ENCODE assay signal across 8 cellular contexts in the genomic region with DNA sequence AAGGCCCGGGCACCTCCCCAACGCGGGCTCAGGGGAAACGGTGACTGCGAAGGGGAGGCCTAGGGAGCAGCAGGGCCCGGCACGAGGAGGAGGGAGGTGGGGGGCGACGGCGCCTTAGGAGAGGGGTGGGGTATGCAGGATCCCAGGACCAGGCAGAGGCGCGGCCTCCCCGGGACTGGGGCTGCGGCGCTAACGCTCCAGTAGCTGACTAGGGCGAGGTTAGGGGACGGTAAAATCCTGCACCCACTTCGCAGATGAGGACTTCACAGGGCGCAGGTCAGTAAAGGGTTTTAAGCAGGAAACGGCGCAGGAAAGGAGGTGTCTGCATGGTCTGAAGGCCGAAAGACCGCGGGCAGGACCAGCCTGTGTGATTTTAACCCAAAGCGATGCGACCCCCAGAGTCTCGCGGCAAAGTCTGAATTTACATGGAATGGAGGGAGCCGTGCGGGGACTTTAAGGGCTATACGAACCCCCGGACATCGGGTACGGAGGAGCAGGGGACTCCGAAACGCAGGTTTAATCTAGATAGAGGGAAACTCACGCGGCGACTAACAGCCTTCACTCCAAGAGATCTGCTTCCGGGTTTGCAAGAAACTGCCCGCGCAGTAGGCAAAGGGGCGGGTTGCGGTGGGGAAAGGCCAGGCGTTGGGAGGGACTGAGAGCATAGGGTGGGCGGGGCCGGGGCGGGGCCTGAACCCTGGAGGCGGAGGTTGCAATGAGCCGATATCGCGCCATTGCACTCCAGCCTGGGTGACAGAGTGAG. TPM values are rescaled to one million over a fixed set of nuclear protein-coding genes. Genes with fewer than 3 reads are reported as not detected.
A peak's percentile ranks its signal among the peaks of the same experiment; 100 is the strongest.
DNase-seq lines count a peak whose midpoint lies in the region; ATAC-seq and TF ChIP-seq lines count a peak whose summit lies in the region.

A gene (minus strand): TSS at position 588 of the 763 bp plus-strand sequence. CDS start 10,460 bp downstream, outside the sequence.

- no peaks in the 10 kb centered on the region for H3K36me3 ChIP-seq in lower lobe of right lung

- intact Hi-C loops in lower lobe of right lung (cut with DNase I) = no loop called here

- peak within 1 kb of the TSS; percentile 83 for H3K4me3 ChIP-seq in lower lobe of right lung

- H3K4me1 ChIP-seq in lower lobe of right lung = peaks cover 17% of the 10 kb centered on the region

- no peaks in the 10 kb centered on the region for H3K27me3 ChIP-seq in lower lobe of right lung (ENCODE audit: low read depth)

- peak; percentile 90 to 91 for ATAC-seq in lower lobe of right lung

- no peaks in the 10 kb centered on the region for H3K9me3 ChIP-seq in lower lobe of right lung

- peak within 1 kb of the TSS; percentile 86 for H3K27ac ChIP-seq in lower lobe of right lung

- no peak for TF ChIP-seq CTCF in lower lobe of right lung (IDR thresholded peaks at IDR 0.05)

- DNase-seq in NCI-H1436 (lab: John Stamatoyannopoulos, UW) (peak; percentile 67), NCI-H1436 treated with DMSO at 0.1 percent for 48 hours (lab: John Stamatoyannopoulos, UW) (no peak), NCI-H2227 treated with DMSO at 0.1 percent for 48 hours (lab: John Stamatoyannopoulos, UW) (peak; percentile 93), lower lobe of right lung (peak; percentile 94), NCI-H446 (lab: John Stamatoyannopoulos, UW) (no peak)
- peak; percentile 32 to 63 for DNase-seq in activated CD8-positive, alpha-beta memory T cell treated with anti-CD3 and anti-CD28 coated beads for 1 hour (ENCODE audit: extremely low read depth in 1 of 2, low read depth in 1 of 2)
- DNase-seq in effector CD8-positive, alpha-beta T cell (lab: John Stamatoyannopoulos, UW) = peak; percentile 78
- DNase-seq in stimulated activated CD4-positive, alpha-beta T cell treated with anti-CD3 and anti-CD28 coated beads, Interleukin-4, amount 100 ng/mL, for 1 hour = peak; percentile 73

RNA-seq across cellular contexts. Expression of the gene that starts here (rescaled TPM):
- 4.5 TPM for total RNA-seq in lower lobe of right lung

Comparison
In these comparisons a context has a peak if more than half of its experiments do, and no peak if none do; other contexts are left out.
1. DNase-seq: peak in NCI-H1436 (single experiment), NCI-H2227 treated with DMSO at 0.1 percent for 48 hours (single experiment), activated CD8-positive, alpha-beta memory T cell treated with anti-CD3 and anti-CD28 coated beads for 1 hour (2 of 2), effector CD8-positive, alpha-beta T cell (single experiment), lower lobe of right lung (single experiment) and stimulated activated CD4-positive, alpha-beta T cell treated with anti-CD3 and anti-CD28 coated beads, Interleukin-4, amount 100 ng/mL, for 1 hour (single experiment); none in NCI-H1436 treated with DMSO at 0.1 percent for 48 hours (single experiment) and NCI-H446 (0 of 2).